ENCODE assay signal across 8 cellular contexts in genomic region chr5:131488463-131488862, GRCh38.
A peak's percentile ranks its signal among the peaks of the same experiment; 100 is the strongest.
DNase-seq lines count a peak whose midpoint lies in the region; ATAC-seq lines count a peak whose summit lies in the region.

No MANE protein-coding gene starts in this region.

- intact Hi-C loops in naive thymus-derived CD4-positive, alpha-beta T cell (cut with micrococcal nuclease) = no loop called here

- POLR2A ChIA-PET in naive thymus-derived CD4-positive, alpha-beta T cell (lab: Charles Lee) = no interaction called here

- peak overlapping the region in 1 of 10 donors; percentile 31 for H3K4me3 Mint-ChIP-seq in naive thymus-derived CD4-positive, alpha-beta T cell

- no peak overlapping the region for H3K4me3 ChIP-seq in naive thymus-derived CD4-positive, alpha-beta T cell (ENCODE audit: low read length)

- peaks cover 12 to 67% (median 63%) of the 10 kb centered on the region in 5 donors for H3K36me3 Mint-ChIP-seq in naive thymus-derived CD4-positive, alpha-beta T cell

- peak overlapping the region in 7 of 9 donors; percentile 39 to 79 (median 64) for H3K27ac Mint-ChIP-seq in naive thymus-derived CD4-positive, alpha-beta T cell

- H3K4me1 Mint-ChIP-seq in naive thymus-derived CD4-positive, alpha-beta T cell = peaks cover 7 to 60% (median 48%) of the 10 kb centered on the region in 7 donors

- DNase-seq in NOMO-1 treated with dmso at 0.1 percent for 144 hours (lab: John Stamatoyannopoulos, UW; ENCODE audit: unreplicated experiment) (peak; percentile 40), cerebellar nuclear complex (lab: John Stamatoyannopoulos, UW) (no peak), HUDEP-2 (lab: John Stamatoyannopoulos, UW; ENCODE audit: unreplicated experiment in 76 of 76) (no peak), HuH-7.5 (ENCODE audit: low spot score) (no peak)
- no peak for DNase-seq in naive thymus-derived CD4-positive, alpha-beta T cell
- no peak for DNase-seq in activated effector memory CD4-positive, alpha-beta T cell treated with Interleukin-2 at 50 U/mL for 16 hours

- no peaks in the 10 kb centered on the region for H3K27me3 Mint-ChIP-seq in naive thymus-derived CD4-positive, alpha-beta T cell

- peaks cover 0 to 7% of the 10 kb centered on the region in 2 donors for H3K4me1 ChIP-seq in naive thymus-derived CD4-positive, alpha-beta T cell (ENCODE audit: control insufficient read depth in 2 of 2, insufficient read depth in 2 of 2, low read length in 2 of 2)

- peak; percentile 94 for ATAC-seq in GM18868 (IDR thresholded peaks at IDR 0.05; ENCODE audit: unreplicated experiment)
- peak; percentile 81 for ATAC-seq in HG02642 (IDR thresholded peaks at IDR 0.05; ENCODE audit: poor library complexity, unreplicated experiment)
- peak; percentile 42 for ATAC-seq in naive thymus-derived CD4-positive, alpha-beta T cell

- H3K27me3 ChIP-seq in naive thymus-derived CD4-positive, alpha-beta T cell (ENCODE audit: control insufficient read depth in 2 of 2, insufficient read depth in 2 of 2, low read length in 2 of 2) = no peaks in the 10 kb centered on the region

- H3K9me3 ChIP-seq in naive thymus-derived CD4-positive, alpha-beta T cell (ENCODE audit: control insufficient read depth in 2 of 3, low read length in 3 of 3) = no peaks in the 10 kb centered on the region

- H3K9me3 Mint-ChIP-seq in naive thymus-derived CD4-positive, alpha-beta T cell = no peaks in the 10 kb centered on the region

- peaks cover 0 to 66% (median 5%) of the 10 kb centered on the region in 3 experiments for H3K36me3 ChIP-seq in naive thymus-derived CD4-positive, alpha-beta T cell (ENCODE audit: control insufficient read depth in 2 of 3, insufficient read depth in 3 of 3, low read length in 3 of 3)

- peak overlapping the region; percentile 31 for H3K27ac ChIP-seq in naive thymus-derived CD4-positive, alpha-beta T cell (ENCODE audit: low read depth, low read length)

- CTCF ChIA-PET in naive thymus-derived CD4-positive, alpha-beta T cell (lab: Charles Lee) = no interaction called here

Comparison
In these comparisons a context has a peak if more than half of its experiments do, and no peak if none do; other contexts are left out.
1. ATAC-seq: peak in every context shown above with its lines; median percentile 94 in GM18868; 81 in HG02642; 42 in naive thymus-derived CD4-positive, alpha-beta T cell.